ENCODE assay signal across 33 cellular contexts in genomic region chr20:7708112-7708511, GRCh38.
DNase-seq lines count a peak whose midpoint lies in the region; ATAC-seq, FAIRE-seq and TF ChIP-seq lines count a peak whose summit lies in the region.
"Had no signal": no experiment of that assay in that cellular context is flagged by ENCODE, and none has a peak within 500 bp of the region (broad histone marks: within the 10 kb centered on the region; RNA-seq: fewer than 3 reads in every experiment).

No MANE protein-coding gene starts in this region.

- no peak overlapping the region for H3K4ac ChIP-seq in IMR-90 (ENCODE audit: low read depth, low read length)

- no peak overlapping the region for H3K14ac ChIP-seq in IMR-90 (replicated peaks; ENCODE audit: low read depth, low read length)

- CTCF ChIA-PET in HepG2 (lab: Yijun Ruan, JAX; ENCODE audit: low intra/inter-chr PET ratio, low total read pairs) (no interaction called here), A549 (lab: Yijun Ruan, JAX) (interaction anchor here (0.6 kb wide), 1 partner anchor 1797 kb away, joined by 3 read pairs; no protein-coding TSS in a partner anchor), IMR-90 (lab: Yijun Ruan, JAX) (no interaction called here), K562 (lab: Yijun Ruan, JAX; ENCODE audit: low intra/inter-chr PET ratio) (no interaction called here)

- no peak overlapping the region for H4K5ac ChIP-seq in IMR-90 (ENCODE audit: low read depth, low read length)

- H2BK20ac ChIP-seq in IMR-90 (ENCODE audit: low read depth, low read length), result no peak overlapping the region

- no peak overlapping the region for H2BK120ac ChIP-seq in IMR-90 (ENCODE audit: low read depth, low read length)

- H3K18ac ChIP-seq in IMR-90 (ENCODE audit: low read depth, low read length), result no peak overlapping the region

- WGBS in HepG2 (ENCODE audit: low lambda C conversion rate), result 8% methylated on average over 2 of the region's 2 CpGs
- WGBS in right lobe of liver (ENCODE audit: insufficient coverage, low coverage, low lambda C conversion rate, missing lambda C conversion rate), result 31% methylated on average over 2 of the region's 2 CpGs
- 38% methylated on average over 2 of the region's 2 CpGs for WGBS in A549 (ENCODE audit: missing lambda C conversion rate)
- no CpG with 5 or more reads among the region's 2 CpGs for WGBS in IMR-90 (ENCODE audit: extremely low coverage in 2 of 2, insufficient read length in 1 of 2), 2 experiments
- WGBS in K562 (ENCODE audit: insufficient coverage, low coverage, missing lambda C conversion rate), result 0% methylated on average over 2 of the region's 2 CpGs

- intact Hi-C loops in HepG2 (cut with micrococcal nuclease; ENCODE audit: unreplicated experiment) (no loop called here), right lobe of liver (cut with DNase I) (no loop called here), IMR-90 (cut with micrococcal nuclease) (no loop called here), K562 (cut with micrococcal nuclease) (no loop called here), colonic mucosa (cut with DNase I) (no loop called here)

- no peaks in the 10 kb centered on the region for H3K79me2 ChIP-seq in HepG2 (ENCODE audit: insufficient read depth, low read length)
- no peaks in the 10 kb centered on the region for H3K79me2 ChIP-seq in K562 (ENCODE audit: control insufficient read depth, insufficient read depth, low read length)

- no peak for TF ChIP-seq RAD21 in HepG2 (CRISPR knock-in tag; IDR thresholded peaks at IDR 0.05)
- TF ChIP-seq RAD21 in A549 (conservative IDR thresholded peaks at IDR 0.05 in 1 of 2, IDR thresholded peaks at IDR 0.05 in 1 of 2), result no peak
- TF ChIP-seq RAD21 in IMR-90 (IDR thresholded peaks at IDR 0.05; ENCODE audit: low read length), result no peak
- no peak for TF ChIP-seq RAD21 in K562 (CRISPR knock-in tag; conservative IDR thresholded peaks at IDR 0.05 in 1 of 2, IDR thresholded peaks at IDR 0.05 in 1 of 2)

- ATAC-seq in HepG2 (no peak), right lobe of liver (no peak), A549 (no peak), IMR-90 (ENCODE audit: low read depth) (no peak), K562 (no peak)
- ATAC-seq: CD8-positive, alpha-beta T cell had no signal

- in situ Hi-C loops in HepG2 (cut with HindIII; ENCODE audit: extremely low pct_ligation_motif_present, low pct_unique_long_range_greater_than_20kb) (no loop called here), IMR-90 (cut with MboI; ENCODE audit: low sequenced_read_pairs) (no loop called here), K562 (cut with MboI) (no loop called here)

- TF ChIP-seq POLR2A in HepG2 (IDR thresholded peaks at IDR 0.05; ENCODE audit: insufficient read depth in 1 of 2, low read depth in 2 of 2, low read length in 2 of 2), result no peak
- no peak for TF ChIP-seq POLR2A in right lobe of liver (IDR thresholded peaks at IDR 0.05)
- no peak for TF ChIP-seq POLR2A in A549 (IDR thresholded peaks at IDR 0.05; ENCODE audit: low read length)
- no peak for TF ChIP-seq POLR2A in IMR-90 (IDR thresholded peaks at IDR 0.05; ENCODE audit: low read depth, low read length)
- no peak for TF ChIP-seq POLR2A in K562 (conservative IDR thresholded peaks at IDR 0.05)

- dilution Hi-C loops in IMR-90 (cut with HindIII; ENCODE audit: low sequenced_read_pairs, unreplicated experiment), result no loop called here

- H3K9me1 ChIP-seq in IMR-90 (ENCODE audit: insufficient read depth, low read length) (no peaks in the 10 kb centered on the region), K562 (ENCODE audit: control insufficient read depth, insufficient read depth, low read length) (no peaks in the 10 kb centered on the region)

- no peaks in the 10 kb centered on the region for H3K4me1 ChIP-seq in HepG2 (ENCODE audit: insufficient read depth, low read length)
- H3K4me1 ChIP-seq in right lobe of liver, result peaks cover 0 to 6% (median 3%) of the 10 kb centered on the region in 4 donors
- H3K4me1 ChIP-seq in A549, result peaks cover 13% of the 10 kb centered on the region
- no peaks in the 10 kb centered on the region for H3K4me1 ChIP-seq in IMR-90 (ENCODE audit: control insufficient read depth, insufficient read depth, low read length)
- no peaks in the 10 kb centered on the region for H3K4me1 ChIP-seq in K562 (replicated peaks in 1 of 2; ENCODE audit: control insufficient read depth in 2 of 2, insufficient read depth in 2 of 2, low read length in 2 of 2)
- H3K4me1 ChIP-seq in colonic mucosa, result no peaks in the 10 kb centered on the region
- H3K4me1 ChIP-seq: BE2C, BLaER1, Caco-2 had no signal

- H3K4me2 ChIP-seq in HepG2 (ENCODE audit: low read depth, low read length) (no peak overlapping the region), A549 (no peak overlapping the region), IMR-90 (ENCODE audit: low read depth, low read length) (no peak overlapping the region), K562 (ENCODE audit: insufficient read depth, low read length) (no peak overlapping the region)
- H3K4me2 ChIP-seq: BLaER1; BLaER1 treated with 17β-estradiol and CSF1 and Interleukin-3, amounts not matched to agents 10 nM and 100 nM had no signal

- H3K9me3 ChIP-seq in HepG2 (ENCODE audit: low read length), result no peaks in the 10 kb centered on the region
- H3K9me3 ChIP-seq in right lobe of liver, result no peaks in the 10 kb centered on the region
- peaks cover 7% of the 10 kb centered on the region; the same call in 1 of the 3 replicates for H3K9me3 ChIP-seq in A549
- no peaks in the 10 kb centered on the region for H3K9me3 ChIP-seq in IMR-90 (ENCODE audit: control insufficient read depth, insufficient read depth, low read length)
- peaks cover 2% of the 10 kb centered on the region; the same call in 1 of the 2 replicates for H3K9me3 ChIP-seq in K562 (replicated peaks; ENCODE audit: control insufficient read depth, insufficient read depth, low read depth, low read length)
- H3K9me3 ChIP-seq in colonic mucosa, result no peaks in the 10 kb centered on the region
- H3K9me3 ChIP-seq: BE2C, BLaER1, Caco-2 had no signal

- H2AFZ ChIP-seq in HepG2 (ENCODE audit: low read length) (no peak overlapping the region), IMR-90 (replicated peaks; ENCODE audit: low read length, poor library complexity) (no peak overlapping the region), K562 (ENCODE audit: low read depth, low read length) (no peak overlapping the region)

- POLR2A ChIA-PET in HepG2 (lab: Yijun Ruan, JAX), result no interaction called here
- POLR2A ChIA-PET in A549 (lab: Yijun Ruan, JAX), result no interaction called here
- POLR2A ChIA-PET in IMR-90 (lab: Charles Lee; ENCODE audit: unreplicated experiment), result no interaction called here
- POLR2A ChIA-PET in K562 (lab: Yijun Ruan, JAX), result no interaction called here

- no peak for TF ChIP-seq EP300 in HepG2 (IDR thresholded peaks at IDR 0.05; ENCODE audit: low read depth in 2 of 2, low read length in 2 of 2)
- no peak for TF ChIP-seq EP300 in HepG2 (CRISPR knock-in tag; IDR thresholded peaks at IDR 0.05; ENCODE audit: borderline replicate concordance)
- no peak for TF ChIP-seq EP300 in A549 (IDR thresholded peaks at IDR 0.05)
- TF ChIP-seq EP300 in K562 (IDR thresholded peaks at IDR 0.05; ENCODE audit: low read length), result no peak

- no TSS peak for BruUV-seq in HepG2 (replicated peaks; lab: Mats Ljungman, UMichigan)
- BruUV-seq in IMR-90 (replicated peaks; lab: Mats Ljungman, UMichigan), result no TSS peak
- no TSS peak for BruUV-seq in K562 (replicated peaks; lab: Mats Ljungman, UMichigan)

- DNase-seq in HepG2 (ENCODE audit: low spot score), result no peak
- DNase-seq in right lobe of liver, result no peak
- no peak for DNase-seq in A549 (ENCODE audit: low read depth in 1 of 2, low spot score in 1 of 2)
- no peak for DNase-seq in IMR-90
- DNase-seq in K562 (ENCODE audit: extremely low read depth in 1 of 4, low spot score in 3 of 4), result no peak
- DNase-seq in colonic mucosa, result no peak
- DNase-seq in AG08396 (ENCODE audit: low spot score), result no peak
- DNase-seq in activated naive CD4-positive, alpha-beta T cell treated with Interleukin-2 at 50 U/mL for 16 hours, result no peak
- DNase-seq: 8988T; ACHN; AML-193; BE2C; C1 segment of cervical spinal cord; Caco-2; Calu3; CD4-positive, alpha-beta memory T cell; CD4-positive, alpha-beta T cell; CD4-positive, CD25-positive, alpha-beta regulatory T cell; CD8-positive, alpha-beta memory T cell; CD8-positive, alpha-beta T cell; COR-L47; DMS 273 treated with DMSO at 0.1 percent for 48 hours; DMS153; DMS79; DMS79 treated with DMSO at 0.1 percent for 48 hours; DND-41; EL had no signal

- H3K9ac ChIP-seq in HepG2 (ENCODE audit: insufficient read depth, low read depth, low read length) (no peak overlapping the region), IMR-90 (ENCODE audit: low read depth, low read length) (no peak overlapping the region), K562 (ENCODE audit: insufficient read depth in 1 of 2, low read depth in 2 of 2, low read length in 2 of 2) (no peak overlapping the region), colonic mucosa (ENCODE audit: low read depth in 2 of 2, low read length in 2 of 2) (no peak overlapping the region)
- H3K9ac ChIP-seq: BLaER1; BLaER1 treated with 17β-estradiol and CSF1 and Interleukin-3, amounts not matched to agents 10 nM and 100 nM had no signal

- no peak for TF ChIP-seq CTCF in HepG2 (CRISPR knock-in tag; IDR thresholded peaks at IDR 0.05)
- no peak for TF ChIP-seq CTCF in right lobe of liver (IDR thresholded peaks at IDR 0.05)
- no peak for TF ChIP-seq CTCF in A549 (IDR thresholded peaks at IDR 0.05)
- no peak for TF ChIP-seq CTCF in IMR-90 (conservative IDR thresholded peaks at IDR 0.05; ENCODE audit: low read depth, low read length)
- no peak for TF ChIP-seq CTCF in K562 (IDR thresholded peaks at IDR 0.05 in 2 of 3, conservative IDR thresholded peaks at IDR 0.05 in 1 of 3; ENCODE audit: insufficient read depth in 2 of 3, low read depth in 1 of 3, low read length in 3 of 3)
- no peak for TF ChIP-seq CTCF in colonic mucosa (IDR thresholded peaks at IDR 0.05)

- no peaks in the 10 kb centered on the region for H4K20me1 ChIP-seq in HepG2 (ENCODE audit: insufficient read depth, low read length)
- no peaks in the 10 kb centered on the region for H4K20me1 ChIP-seq in IMR-90 (ENCODE audit: insufficient read depth, low read length)
- no peaks in the 10 kb centered on the region for H4K20me1 ChIP-seq in K562 (replicated peaks; ENCODE audit: control insufficient read depth, insufficient read depth, low read length)
- H4K20me1 ChIP-seq: BLaER1; BLaER1 treated with 17β-estradiol and CSF1 and Interleukin-3, amounts not matched to agents 10 nM and 100 nM had no signal

- H3K27me3 ChIP-seq in HepG2 (ENCODE audit: control insufficient read depth in 1 of 2, insufficient read depth in 2 of 2, low read length in 2 of 2) (no peaks in the 10 kb centered on the region), right lobe of liver (no peaks in the 10 kb centered on the region), IMR-90 (ENCODE audit: control insufficient read depth, insufficient read depth, low read length) (no peaks in the 10 kb centered on the region; the same call in 1 of the 2 replicates), K562 (ENCODE audit: control insufficient read depth in 2 of 2, insufficient read depth in 2 of 2, low read length in 2 of 2) (no peaks in the 10 kb centered on the region), colonic mucosa (no peaks in the 10 kb centered on the region)
- H3K27me3 ChIP-seq: BLaER1; BLaER1 treated with 17β-estradiol and CSF1 and Interleukin-3, amounts not matched to agents 10 nM and 100 nM had no signal

- no peak overlapping the region for H2BK5ac ChIP-seq in IMR-90 (ENCODE audit: low read depth, low read length, poor library complexity, severe bottlenecking)

- H3K4me3 ChIP-seq in HepG2 (replicated peaks in 1 of 3; ENCODE audit: insufficient read depth in 1 of 3, low read depth in 2 of 3, low read length in 3 of 3) (no peak overlapping the region), right lobe of liver (no peak overlapping the region), A549 (no peak overlapping the region), IMR-90 (ENCODE audit: insufficient read depth, low read depth, low read length) (no peak overlapping the region), K562 (no peak overlapping the region), colonic mucosa (no peak overlapping the region)
- H3K4me3 ChIP-seq: BLaER1; BLaER1 treated with 17β-estradiol and CSF1 and Interleukin-3, amounts not matched to agents 10 nM and 100 nM had no signal

- no peaks in the 10 kb centered on the region for H3K36me3 ChIP-seq in HepG2 (replicated peaks in 1 of 2; ENCODE audit: control insufficient read depth in 1 of 2, insufficient read depth in 2 of 2, low read length in 2 of 2)
- no peaks in the 10 kb centered on the region for H3K36me3 ChIP-seq in right lobe of liver
- no peaks in the 10 kb centered on the region for H3K36me3 ChIP-seq in IMR-90 (ENCODE audit: control insufficient read depth, insufficient read depth, low read length)
- no peaks in the 10 kb centered on the region for H3K36me3 ChIP-seq in K562 (ENCODE audit: control insufficient read depth, insufficient read depth, low read length)
- H3K36me3 ChIP-seq in colonic mucosa, result no peaks in the 10 kb centered on the region
- H3K36me3 ChIP-seq: BE2C; BLaER1; BLaER1 treated with 17β-estradiol and CSF1 and Interleukin-3, amounts not matched to agents 10 nM and 100 nM had no signal

- no peak overlapping the region for H3K56ac ChIP-seq in IMR-90 (ENCODE audit: extremely low read depth, insufficient read depth, low read length)

- H3K79me1 ChIP-seq in IMR-90 (ENCODE audit: low read depth in 1 of 2, low read length in 2 of 2), result no peaks in the 10 kb centered on the region

- no peak overlapping the region for H3K23ac ChIP-seq in IMR-90 (ENCODE audit: low read depth, low read length)

- H2AK9ac ChIP-seq in IMR-90 (replicated peaks; ENCODE audit: low read depth, low read length, poor library complexity), result no peak overlapping the region

- FAIRE-seq in HepG2 (lab: Jason Lieb, UNC) (no peak), A549 (lab: Jason Lieb, UNC) (no peak), K562 (lab: Jason Lieb, UNC) (no peak)
- FAIRE-seq: A204.1, D721Med had no signal

- H3K27ac ChIP-seq in HepG2 (ENCODE audit: extremely low read length, insufficient read depth, low read length) (no peak overlapping the region), right lobe of liver (no peak overlapping the region), A549 (no peak overlapping the region), IMR-90 (ENCODE audit: insufficient read depth, low read length) (no peak overlapping the region), K562 (ENCODE audit: extremely low read depth, low read depth, low read length) (no peak overlapping the region), colonic mucosa (no peak overlapping the region)
- H3K27ac ChIP-seq: 22Rv1; BLaER1; BLaER1 treated with 17β-estradiol and CSF1 and Interleukin-3, amounts not matched to agents 10 nM and 100 nM; C4-2B had no signal

- no peak overlapping the region for H4K91ac ChIP-seq in IMR-90 (ENCODE audit: insufficient read depth, low read depth, low read length)

- no peak overlapping the region for H2AK5ac ChIP-seq in IMR-90 (ENCODE audit: low read depth, low read length)

- H4K8ac ChIP-seq in IMR-90 (ENCODE audit: low read depth in 2 of 2, low read length in 2 of 2), result no peak overlapping the region

- no peak overlapping the region for H2BK15ac ChIP-seq in IMR-90 (ENCODE audit: low read depth, low read length)

Comparison
In these comparisons a context has a peak if more than half of its experiments do, and no peak if none do; other contexts are left out.
1. Of the 241 proteins assayed by ChIP-seq in both HepG2 and K562: peak only in HepG2: MAFK; only in K562: none; in both: MAFF; in neither: 239.